8 cellular contexts compared by ENCODE assay signal in the genomic region with DNA sequence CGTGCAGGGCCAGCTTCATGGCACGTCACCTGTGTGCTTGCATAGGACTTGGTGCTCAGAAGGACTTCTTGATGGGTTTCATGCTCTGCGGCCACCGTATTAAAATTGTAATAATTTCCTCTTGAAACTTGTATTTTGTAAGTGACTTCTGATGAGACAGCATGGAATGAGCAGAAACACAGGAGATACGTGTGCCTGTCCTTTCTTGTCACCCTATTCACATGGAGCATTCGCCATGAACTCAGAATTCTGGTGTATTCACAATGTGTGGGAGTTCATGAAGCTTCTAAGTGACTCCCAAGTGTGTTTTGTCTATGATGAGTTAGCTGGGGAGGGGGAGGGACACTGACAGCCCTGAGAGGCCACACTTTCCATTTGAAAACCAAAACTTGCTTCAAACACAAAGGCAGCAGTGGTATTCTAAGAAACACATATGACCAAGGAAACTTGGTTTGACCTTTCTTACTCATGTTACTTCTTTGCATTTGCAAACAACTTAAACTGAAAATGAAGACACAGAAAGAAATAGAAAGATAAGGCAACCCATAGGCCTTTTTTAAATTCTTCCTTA.
DNase-seq lines count a peak whose midpoint lies in the region; ATAC-seq and TF ChIP-seq lines count a peak whose summit lies in the region.

No MANE protein-coding gene starts in this region.

- H3K4me3 ChIP-seq in left lung (no peak overlapping the region), adrenal gland (no peak overlapping the region)

- TF ChIP-seq POLR2A in adrenal gland (IDR thresholded peaks at IDR 0.05), result no peak

- H3K4me1 ChIP-seq in left lung (peaks cover 0 to 37% of the 10 kb centered on the region in 2 donors), adrenal gland (replicated peaks in 1 of 2) (no peaks in the 10 kb centered on the region)

- peak; percentile 73 for ATAC-seq in GM19324 (IDR thresholded peaks at IDR 0.05; ENCODE audit: low FRiP score, unreplicated experiment)
- peak; percentile 78 for ATAC-seq in HG03025 (IDR thresholded peaks at IDR 0.05; ENCODE audit: low FRiP score, unreplicated experiment)
- no peak for ATAC-seq in left lung
- no peak for ATAC-seq in left ventricle myocardium superior

- 84 to 94% (median 93%) methylated on average over 6 of the region's 6 CpGs for WGBS in adrenal gland, 4 donors

- H3K36me3 ChIP-seq in left lung (peaks cover 0 to 4% of the 10 kb centered on the region in 2 donors), adrenal gland (replicated peaks in 1 of 2) (no peaks in the 10 kb centered on the region)

- intact Hi-C loops in left lung (cut with DNase I) (no loop called here), left ventricle myocardium superior (cut with micrococcal nuclease) (no loop called here), adrenal gland (cut with DNase I) (no loop called here)

- DNase-seq in activated T-cell treated with anti-CD3 and anti-CD28 coated beads, Interleukin-2, amount 50 U/mL, for 48 hours, result peak; percentile 68 to 72
- DNase-seq in stimulated activated CD4-positive, alpha-beta T cell treated with anti-CD3 and anti-CD28 coated beads, TNF-alpha, amount 100 ng/mL, for 24 hours (ENCODE audit: low read depth in 3 of 3), result peak; percentile 31 to 52 (median 47)
- no peak for DNase-seq in NCI-H2081 treated with DMSO at 0.1 percent for 48 hours (lab: John Stamatoyannopoulos, UW)
- DNase-seq in left lung, result no peak
- DNase-seq in left ventricle myocardium superior, result no peak
- no peak for DNase-seq in adrenal gland

- no peak for TF ChIP-seq CTCF in left lung (IDR thresholded peaks at IDR 0.05)
- TF ChIP-seq CTCF in adrenal gland (IDR thresholded peaks at IDR 0.05), result no peak

- H3K9me3 ChIP-seq in left lung (no peaks in the 10 kb centered on the region), adrenal gland (replicated peaks in 1 of 3) (no peaks in the 10 kb centered on the region)

- peak overlapping the region in 1 of 2 donors; percentile 81 for H3K27ac ChIP-seq in left lung
- H3K27ac ChIP-seq in adrenal gland, result no peak overlapping the region

- no peaks in the 10 kb centered on the region for H3K27me3 ChIP-seq in left lung
- no peaks in the 10 kb centered on the region for H3K27me3 ChIP-seq in adrenal gland

Comparison
In these comparisons a context has a peak if more than half of its experiments do, and no peak if none do; other contexts are left out.
1. ATAC-seq: peak in GM19324 (single experiment) and HG03025 (single experiment); none in left lung (single experiment) and left ventricle myocardium superior (single experiment).
2. DNase-seq: peak in activated T-cell treated with anti-CD3 and anti-CD28 coated beads, Interleukin-2, amount 50 U/mL, for 48 hours (2 of 2) and stimulated activated CD4-positive, alpha-beta T cell treated with anti-CD3 and anti-CD28 coated beads, TNF-alpha, amount 100 ng/mL, for 24 hours (3 of 3); none in NCI-H2081 treated with DMSO at 0.1 percent for 48 hours (single experiment), left lung (0 of 2), left ventricle myocardium superior (single experiment) and adrenal gland (0 of 7).